ENCODE assay signal across 8 cellular contexts in genomic region chr15:25438601-25439455, GRCh38. TPM values are rescaled to one million over a fixed set of nuclear protein-coding genes. Genes with fewer than 3 reads are reported as not detected.
DNase-seq lines count a peak whose midpoint lies in the region; ATAC-seq, FAIRE-seq and TF ChIP-seq lines count a peak whose summit lies in the region.

Gene UBE3A (minus strand): TSS chr15:25439024. CDS start chr15:25409107, 29,917 bp downstream.

- POLR2A ChIA-PET in WTC11 (lab: Charles Lee) = interaction anchor here (0.6 to 0.7 kb wide), 4 partner anchors 75 to 217 kb away, joined by 3 read pairs; no protein-coding TSS in a partner anchor

- DNase-seq in AG08395 (ENCODE audit: low spot score) (peak; percentile 95), NCI-H2196 (lab: John Stamatoyannopoulos, UW; ENCODE audit: unreplicated experiment) (peak; percentile 80), WTC11 (ENCODE audit: low spot score) (peak; percentile 87), bronchial epithelial cell (ENCODE audit: low read depth) (peak; percentile 68), iPS-NIHi11 (ENCODE audit: low spot score) (peak; percentile 94), small intestine (peak; percentile 91)

- H3K4me3 Mint-ChIP-seq in WTC11 = peak within 1 kb of the TSS; percentile 86

- peaks cover 24% of the 10 kb centered on the region for H3K4me1 Mint-ChIP-seq in WTC11

- 0% methylated on average over 59 to 99 of the region's 99 CpGs for WGBS in small intestine, 3 donors

- H3K27ac Mint-ChIP-seq in WTC11 = peak within 1 kb of the TSS; percentile 94

- no peaks in the 10 kb centered on the region for H3K9me3 Mint-ChIP-seq in WTC11

- ATAC-seq in GM18873 (IDR thresholded peaks at IDR 0.05; ENCODE audit: low FRiP score, unreplicated experiment) (peak; percentile 71), HG03135 (IDR thresholded peaks at IDR 0.05; ENCODE audit: unreplicated experiment) (peak; percentile 88), WTC11 (peak; percentile 93)

- no peaks in the 10 kb centered on the region for H3K9me3 ChIP-seq in small intestine (ENCODE audit: control insufficient read depth, low read depth)

- TF ChIP-seq CTCF in WTC11 (IDR thresholded peaks at IDR 0.05) (no peak), bronchial epithelial cell (IDR thresholded peaks at IDR 0.05; ENCODE audit: insufficient read depth, low read length, severe bottlenecking) (no peak)

- CTCF ChIA-PET in WTC11 (lab: Charles Lee) = interaction anchor here (1.0 to 1.2 kb wide), 2 partner anchors 96 to 97 kb away, joined by 3 read pairs; no protein-coding TSS in a partner anchor

- H3K4me3 ChIP-seq in bronchial epithelial cell (ENCODE audit: low read depth, low read length) = peak within 1 kb of the TSS; percentile 94
- peak within 1 kb of the TSS; percentile 84 to 98 for H3K4me3 ChIP-seq in small intestine (ENCODE audit: low read depth in 1 of 2, low read length in 2 of 2)

- FAIRE-seq in bronchial epithelial cell (lab: Jason Lieb, UNC) (no peak), small intestine (lab: Jason Lieb, UNC) (no peak)

- no peaks in the 10 kb centered on the region for H3K27me3 Mint-ChIP-seq in WTC11 (ENCODE audit: low read depth)

- peak within 1 kb of the TSS; percentile 90 to 99 for H3K27ac ChIP-seq in small intestine (ENCODE audit: low read depth in 1 of 2, low read length in 1 of 2)

- peaks cover 3 to 8% of the 10 kb centered on the region in 2 donors for H3K4me1 ChIP-seq in small intestine (ENCODE audit: control insufficient read depth in 2 of 2, insufficient read depth in 1 of 2, low read depth in 1 of 2, low read length in 1 of 2)

- no peaks in the 10 kb centered on the region for H3K27me3 ChIP-seq in bronchial epithelial cell (ENCODE audit: control insufficient read depth, insufficient read depth, low read length)
- no peaks in the 10 kb centered on the region for H3K27me3 ChIP-seq in small intestine (ENCODE audit: control insufficient read depth in 2 of 2, insufficient read depth in 2 of 2, low read length in 2 of 2)

- no peaks in the 10 kb centered on the region for H3K36me3 ChIP-seq in bronchial epithelial cell (ENCODE audit: control insufficient read depth, insufficient read depth, low read length)
- no peaks in the 10 kb centered on the region for H3K36me3 ChIP-seq in small intestine (ENCODE audit: control insufficient read depth in 2 of 2, insufficient read depth in 2 of 2, low read length in 2 of 2)

- 0 out of 2 replicates have a peak, but pooled peaks cover 5% of the 10 kb centered on the region for H3K36me3 Mint-ChIP-seq in WTC11

TF ChIP-seq in WTC11, 78 proteins besides CTCF, POLR2A, EP300 and RAD21 (continues in another document):
- TF ChIP-seq OVOL2 (CRISPR knock-in tag; IDR thresholded peaks at IDR 0.05; ENCODE audit: borderline replicate concordance) (no peak), CREM (CRISPR knock-in tag; IDR thresholded peaks at IDR 0.05) (0 out of 2 replicates have a peak, but pooled peaks have one; percentile 8), PREB (CRISPR knock-in tag; IDR thresholded peaks at IDR 0.05; ENCODE audit: borderline replicate concordance) (no peak), RORB (CRISPR knock-in tag; IDR thresholded peaks at IDR 0.05) (no peak), USF1 (CRISPR knock-in tag; IDR thresholded peaks at IDR 0.05) (peak; percentile 29; the same call in 1 of the 2 replicates), FOXP4 (CRISPR knock-in tag; IDR thresholded peaks at IDR 0.05) (no peak), GRHL2 (CRISPR knock-in tag; IDR thresholded peaks at IDR 0.05; ENCODE audit: insufficient replicate concordance, severe bottlenecking) (no peak), ZNF532 (CRISPR knock-in tag; IDR thresholded peaks at IDR 0.05; ENCODE audit: borderline replicate concordance) (no peak), CDX4 (CRISPR knock-in tag; IDR thresholded peaks at IDR 0.05; ENCODE audit: borderline replicate concordance) (no peak), ZSCAN18 (CRISPR knock-in tag; IDR thresholded peaks at IDR 0.05) (no peak), IRF2 (CRISPR knock-in tag; IDR thresholded peaks at IDR 0.05; ENCODE audit: borderline replicate concordance, low read depth) (no peak), NR3C1 (CRISPR knock-in tag; conservative IDR thresholded peaks at IDR 0.05; ENCODE audit: low read depth) (no peak)

RNA-seq across cellular contexts. Expression of gene UBE3A, which starts in this region (rescaled TPM):
- total RNA-seq in WTC11 (2021) = 108 to 120 TPM (median 113 TPM) in 3 replicates
- 57.4 and 67.7 TPM in 2 replicates for total RNA-seq in bronchial epithelial cell
- polyA plus RNA-seq in small intestine = 10 to 100 TPM; 14.6 to 19.5 (median 15.7) TPM

Comparison
In these comparisons a context has a peak if more than half of its experiments do, and no peak if none do; other contexts are left out.
1. Peak in every context shown above with its lines: DNase-seq, ATAC-seq, H3K4me3 ChIP-seq and H3K27ac ChIP-seq.